ENCODE assay signal across 8 cellular contexts in genomic region chr20:59007758-59008511, GRCh38. TPM values are rescaled to one million over a fixed set of nuclear protein-coding genes. Genes with fewer than 3 reads are reported as not detected.
A peak's percentile ranks its signal among the peaks of the same experiment; 100 is the strongest.
DNase-seq lines count a peak whose midpoint lies in the region; ATAC-seq and TF ChIP-seq lines count a peak whose summit lies in the region.

No MANE protein-coding gene starts in this region.

- TF ChIP-seq CTCF in left lung (IDR thresholded peaks at IDR 0.05) (no peak), tibial nerve (IDR thresholded peaks at IDR 0.05) (no peak)

- ATAC-seq in GM19455 (IDR thresholded peaks at IDR 0.05; ENCODE audit: unreplicated experiment) = peak; percentile 37
- ATAC-seq in HG03521 (IDR thresholded peaks at IDR 0.05; ENCODE audit: unreplicated experiment) = peak; percentile 24
- ATAC-seq in left lung = no peak
- ATAC-seq in GM18520 (IDR thresholded peaks at IDR 0.05; ENCODE audit: unreplicated experiment) = no peak

- peaks cover 28 to 52% (median 33%) of the 10 kb centered on the region in 4 donors for H3K4me1 Mint-ChIP-seq in CD4-positive, alpha-beta memory T cell
- peaks cover 40% of the 10 kb centered on the region for H3K4me1 Mint-ChIP-seq in activated naive CD8-positive, alpha-beta T cell (ENCODE audit: low read depth)

- POLR2A ChIA-PET in CD4-positive, alpha-beta memory T cell (lab: Charles Lee; ENCODE audit: partially characterized antibody) = interaction anchor here (1.4 to 1.8 kb wide), 2 partner anchors 24 to 35 kb away, joined by 4 to 8 read pairs; partner anchors contain the start of genes ATP5F1E and PRELID3B

- no peak overlapping the region for H3K4me3 ChIP-seq in CD4-positive, alpha-beta memory T cell (ENCODE audit: low read length in 2 of 2)
- H3K4me3 ChIP-seq in left lung (peak overlapping the region; percentile 53 to 87), tibial nerve (peak overlapping the region; percentile 65 to 89 (median 79))

- no peak overlapping the region for H3K27ac ChIP-seq in CD4-positive, alpha-beta memory T cell (ENCODE audit: low read depth, low read length)
- H3K27ac ChIP-seq in left lung (peak overlapping the region; percentile 84 to 97), tibial nerve (peak overlapping the region; percentile 81 to 96 (median 92))

- peak; percentile 38 to 40 for TF ChIP-seq EP300 in tibial nerve (IDR thresholded peaks at IDR 0.05)

- H3K27ac Mint-ChIP-seq in CD4-positive, alpha-beta memory T cell = peak overlapping the region in 2 of 7 donors; percentile 68 to 70
- H3K27ac Mint-ChIP-seq in activated naive CD8-positive, alpha-beta T cell = no peak overlapping the region

- DNase-seq in CD4-positive, alpha-beta memory T cell = no peak
- peak; percentile 81 to 86 for DNase-seq in left lung
- peak; percentile 29 to 44 for DNase-seq in tibial nerve (ENCODE audit: low spot score in 2 of 2)
- DNase-seq in NCI-H187 treated with DMSO at 0.1 percent for 48 hours (lab: John Stamatoyannopoulos, UW) = no peak

- H3K27me3 ChIP-seq in CD4-positive, alpha-beta memory T cell (ENCODE audit: insufficient read depth, low read length) = no peaks in the 10 kb centered on the region
- no peaks in the 10 kb centered on the region for H3K27me3 ChIP-seq in left lung
- no peaks in the 10 kb centered on the region for H3K27me3 ChIP-seq in tibial nerve

- no peaks in the 10 kb centered on the region for H3K27me3 Mint-ChIP-seq in CD4-positive, alpha-beta memory T cell
- H3K27me3 Mint-ChIP-seq in activated naive CD8-positive, alpha-beta T cell = no peaks in the 10 kb centered on the region

- CTCF ChIA-PET in CD4-positive, alpha-beta memory T cell (lab: Charles Lee; ENCODE audit: partially characterized antibody) = no interaction called here

- WGBS in tibial nerve, 2 donors = 80 to 84% methylated on average over 16 to 20 of the region's 20 CpGs

- intact Hi-C loops in CD4-positive, alpha-beta memory T cell (cut with micrococcal nuclease) = loop anchor here (2.0 kb wide), 1 partner anchor 27 kb away; the partner anchor contains the start of gene NELFCD
- intact Hi-C loops in left lung (cut with DNase I) = no loop called here

- peak overlapping the region; percentile 70 to 86 (median 73) for H3K4me3 Mint-ChIP-seq in CD4-positive, alpha-beta memory T cell
- peak overlapping the region; percentile 81 for H3K4me3 Mint-ChIP-seq in activated naive CD8-positive, alpha-beta T cell

- TF ChIP-seq POLR2A in tibial nerve (IDR thresholded peaks at IDR 0.05) = no peak

- no peaks in the 10 kb centered on the region for H3K9me3 ChIP-seq in CD4-positive, alpha-beta memory T cell (ENCODE audit: control insufficient read depth in 1 of 2, low read length in 2 of 2)
- H3K9me3 ChIP-seq in left lung (no peaks in the 10 kb centered on the region), tibial nerve (no peaks in the 10 kb centered on the region)

- no peaks in the 10 kb centered on the region for H3K9me3 Mint-ChIP-seq in CD4-positive, alpha-beta memory T cell
- H3K9me3 Mint-ChIP-seq in activated naive CD8-positive, alpha-beta T cell (ENCODE audit: low read depth) = no peaks in the 10 kb centered on the region

- H3K36me3 ChIP-seq in CD4-positive, alpha-beta memory T cell (ENCODE audit: insufficient read depth, low read length) = no peaks in the 10 kb centered on the region
- H3K36me3 ChIP-seq in left lung (peaks cover 0 to 11% of the 10 kb centered on the region in 2 donors), tibial nerve (peaks cover 0 to 5% (median 0%) of the 10 kb centered on the region in 3 donors)

- peaks cover 37% of the 10 kb centered on the region for H3K4me1 ChIP-seq in CD4-positive, alpha-beta memory T cell (ENCODE audit: insufficient read depth, low read length)
- H3K4me1 ChIP-seq in left lung = peaks cover 31 to 78% of the 10 kb centered on the region in 2 donors
- H3K4me1 ChIP-seq in tibial nerve = peaks cover 0 to 64% (median 42%) of the 10 kb centered on the region in 4 donors

- peaks cover 0 to under 1% of the 10 kb centered on the region in 2 donors for H3K36me3 Mint-ChIP-seq in CD4-positive, alpha-beta memory T cell
- no peaks in the 10 kb centered on the region for H3K36me3 Mint-ChIP-seq in activated naive CD8-positive, alpha-beta T cell

RNA-seq across cellular contexts. Expression of gene CTSZ, which starts 0.9 kb away (rescaled TPM):
- 10 to 100 TPM; 34.8 to 37.3 TPM for total RNA-seq in CD4-positive, alpha-beta memory T cell
- 1 to 10 TPM in 1 of 2 donors, under 1 TPM in 1; 0.76 to 3.4 TPM for polyA plus RNA-seq in CD4-positive, alpha-beta memory T cell
- total RNA-seq in left lung (100 to 1,000 TPM; 452 to 479 TPM), tibial nerve (100 to 1,000 TPM in 2 of 4 donors, 10 to 100 TPM in 2; 83.5 to 145 (median 105) TPM)

RNA-seq across cellular contexts. Expression of gene TUBB1, which starts 11.3 kb away (rescaled TPM):
- total RNA-seq in CD4-positive, alpha-beta memory T cell = not detected
- not detected for polyA plus RNA-seq in CD4-positive, alpha-beta memory T cell
- total RNA-seq in left lung = 1 to 10 TPM; 2.0 to 3.6 TPM
- under 1 TPM in 3 of 4 donors, not detected in 1; 0.21 to 0.60 (median 0.59) TPM for total RNA-seq in tibial nerve

RNA-seq across cellular contexts. Expression of gene ATP5F1E, which starts 24.2 kb away (rescaled TPM):
- 10 to 100 TPM; 77.2 to 84.5 TPM for total RNA-seq in CD4-positive, alpha-beta memory T cell
- polyA plus RNA-seq in CD4-positive, alpha-beta memory T cell = 100 to 1,000 TPM in 1 of 2 donors, 10 to 100 TPM in 1; 76.9 to 102 TPM
- total RNA-seq in left lung (10 to 100 TPM; 75.5 to 90.7 TPM), tibial nerve (10 to 100 TPM; 15.1 to 35.2 (median 27.7) TPM)

RNA-seq across cellular contexts. Expression of gene NELFCD, which starts 26.9 kb away (rescaled TPM):
- total RNA-seq in CD4-positive, alpha-beta memory T cell = 10 to 100 TPM; 77.6 to 93.3 TPM
- 10 to 100 TPM; 72.6 to 88.0 TPM for polyA plus RNA-seq in CD4-positive, alpha-beta memory T cell
- 10 to 100 TPM; 48.3 to 53.5 TPM for total RNA-seq in left lung
- total RNA-seq in tibial nerve = 10 to 100 TPM; 54.2 to 72.9 (median 56.8) TPM

RNA-seq across cellular contexts. Expression of gene PRELID3B, which starts 34.7 kb away (rescaled TPM):
- 10 to 100 TPM; 47.0 to 53.5 TPM for total RNA-seq in CD4-positive, alpha-beta memory T cell
- 10 to 100 TPM; 35.7 to 54.7 TPM for polyA plus RNA-seq in CD4-positive, alpha-beta memory T cell
- total RNA-seq in left lung = 10 to 100 TPM; 55.7 to 56.3 TPM
- total RNA-seq in tibial nerve = 10 to 100 TPM; 19.2 to 34.5 (median 23.1) TPM

Comparison
In these comparisons a context has a peak if more than half of its experiments do, and no peak if none do; other contexts are left out.
1. DNase-seq: peak in left lung (2 of 2) and tibial nerve (2 of 2); none in CD4-positive, alpha-beta memory T cell (0 of 5) and NCI-H187 treated with DMSO at 0.1 percent for 48 hours (single experiment).
2. H3K4me3 ChIP-seq: peak in left lung (2 of 2) and tibial nerve (4 of 4); none in CD4-positive, alpha-beta memory T cell (0 of 2).
3. ATAC-seq: peak in GM19455 (single experiment) and HG03521 (single experiment); none in left lung (single experiment) and GM18520 (single experiment).